Comparison of ENCODE assay signal across 2 cellular contexts in the genomic region with DNA sequence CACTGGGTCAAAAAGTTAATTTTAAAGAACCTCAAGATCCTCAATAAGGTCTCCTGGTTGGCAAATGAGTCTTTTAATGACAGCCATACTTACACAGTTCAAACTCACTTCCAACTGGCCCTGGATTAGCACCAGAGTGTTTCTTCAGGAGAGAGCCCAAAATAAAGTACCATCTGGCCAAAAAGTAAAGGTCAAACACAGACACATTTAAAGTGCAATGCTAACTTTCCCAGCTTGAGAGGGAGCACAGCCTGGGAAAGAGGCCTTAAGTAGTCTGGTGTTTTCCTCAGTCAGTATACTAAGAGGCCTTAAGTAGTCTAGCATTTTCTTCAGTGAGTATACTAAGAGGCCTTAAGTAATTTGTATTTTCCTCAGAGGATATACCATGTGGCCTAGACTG.
TF ChIP-seq lines count a peak whose summit lies in the region.

No MANE protein-coding gene starts in this region.

TF ChIP-seq in liver, 16 proteins besides CTCF, POLR2A, EP300 and RAD21:
- TF ChIP-seq HNF4A (conservative IDR thresholded peaks at IDR 0.05) (peak; percentile 61 to 76), RXRA (IDR thresholded peaks at IDR 0.05) (peak; percentile 50 to 65), SP1 (IDR thresholded peaks at IDR 0.05) (peak; percentile 29), HNF4G (IDR thresholded peaks at IDR 0.05) (no peak), EGR1 (IDR thresholded peaks at IDR 0.05; ENCODE audit: low read depth in 2 of 2) (no peak), GABPA (IDR thresholded peaks at IDR 0.05 in 1 of 2, conservative IDR thresholded peaks at IDR 0.05 in 1 of 2) (peak in 1 of 2 donors; percentile 11), FOXA2 (IDR thresholded peaks at IDR 0.05) (no peak), FOXA1 (IDR thresholded peaks at IDR 0.05) (no peak), TAF1 (conservative IDR thresholded peaks at IDR 0.05) (no peak), NR2F2 (IDR thresholded peaks at IDR 0.05) (peak; percentile 57), YY1 (IDR thresholded peaks at IDR 0.05) (peak; percentile 41), JUND (IDR thresholded peaks at IDR 0.05) (peak in 1 of 2 donors; percentile 9)
- TF ChIP-seq, protein P1, sequence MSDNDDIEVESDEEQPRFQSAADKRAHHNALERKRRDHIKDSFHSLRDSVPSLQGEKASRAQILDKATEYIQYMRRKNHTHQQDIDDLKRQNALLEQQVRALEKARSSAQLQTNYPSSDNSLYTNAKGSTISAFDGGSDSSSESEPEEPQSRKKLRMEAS (IDR thresholded peaks at IDR 0.05): peak; percentile 23
- TF ChIP-seq, protein P2, sequence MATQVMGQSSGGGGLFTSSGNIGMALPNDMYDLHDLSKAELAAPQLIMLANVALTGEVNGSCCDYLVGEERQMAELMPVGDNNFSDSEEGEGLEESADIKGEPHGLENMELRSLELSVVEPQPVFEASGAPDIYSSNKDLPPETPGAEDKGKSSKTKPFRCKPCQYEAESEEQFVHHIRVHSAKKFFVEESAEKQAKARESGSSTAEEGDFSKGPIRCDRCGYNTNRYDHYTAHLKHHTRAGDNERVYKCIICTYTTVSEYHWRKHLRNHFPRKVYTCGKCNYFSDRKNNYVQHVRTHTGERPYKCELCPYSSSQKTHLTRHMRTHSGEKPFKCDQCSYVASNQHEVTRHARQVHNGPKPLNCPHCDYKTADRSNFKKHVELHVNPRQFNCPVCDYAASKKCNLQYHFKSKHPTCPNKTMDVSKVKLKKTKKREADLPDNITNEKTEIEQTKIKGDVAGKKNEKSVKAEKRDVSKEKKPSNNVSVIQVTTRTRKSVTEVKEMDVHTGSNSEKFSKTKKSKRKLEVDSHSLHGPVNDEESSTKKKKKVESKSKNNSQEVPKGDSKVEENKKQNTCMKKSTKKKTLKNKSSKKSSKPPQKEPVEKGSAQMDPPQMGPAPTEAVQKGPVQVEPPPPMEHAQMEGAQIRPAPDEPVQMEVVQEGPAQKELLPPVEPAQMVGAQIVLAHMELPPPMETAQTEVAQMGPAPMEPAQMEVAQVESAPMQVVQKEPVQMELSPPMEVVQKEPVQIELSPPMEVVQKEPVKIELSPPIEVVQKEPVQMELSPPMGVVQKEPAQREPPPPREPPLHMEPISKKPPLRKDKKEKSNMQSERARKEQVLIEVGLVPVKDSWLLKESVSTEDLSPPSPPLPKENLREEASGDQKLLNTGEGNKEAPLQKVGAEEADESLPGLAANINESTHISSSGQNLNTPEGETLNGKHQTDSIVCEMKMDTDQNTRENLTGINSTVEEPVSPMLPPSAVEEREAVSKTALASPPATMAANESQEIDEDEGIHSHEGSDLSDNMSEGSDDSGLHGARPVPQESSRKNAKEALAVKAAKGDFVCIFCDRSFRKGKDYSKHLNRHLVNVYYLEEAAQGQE (IDR thresholded peaks at IDR 0.05): peak; percentile 36
- TF ChIP-seq, protein P3, sequence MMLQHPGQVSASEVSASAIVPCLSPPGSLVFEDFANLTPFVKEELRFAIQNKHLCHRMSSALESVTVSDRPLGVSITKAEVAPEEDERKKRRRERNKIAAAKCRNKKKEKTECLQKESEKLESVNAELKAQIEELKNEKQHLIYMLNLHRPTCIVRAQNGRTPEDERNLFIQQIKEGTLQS (IDR thresholded peaks at IDR 0.05): no peak
- TF ChIP-seq, protein P4, sequence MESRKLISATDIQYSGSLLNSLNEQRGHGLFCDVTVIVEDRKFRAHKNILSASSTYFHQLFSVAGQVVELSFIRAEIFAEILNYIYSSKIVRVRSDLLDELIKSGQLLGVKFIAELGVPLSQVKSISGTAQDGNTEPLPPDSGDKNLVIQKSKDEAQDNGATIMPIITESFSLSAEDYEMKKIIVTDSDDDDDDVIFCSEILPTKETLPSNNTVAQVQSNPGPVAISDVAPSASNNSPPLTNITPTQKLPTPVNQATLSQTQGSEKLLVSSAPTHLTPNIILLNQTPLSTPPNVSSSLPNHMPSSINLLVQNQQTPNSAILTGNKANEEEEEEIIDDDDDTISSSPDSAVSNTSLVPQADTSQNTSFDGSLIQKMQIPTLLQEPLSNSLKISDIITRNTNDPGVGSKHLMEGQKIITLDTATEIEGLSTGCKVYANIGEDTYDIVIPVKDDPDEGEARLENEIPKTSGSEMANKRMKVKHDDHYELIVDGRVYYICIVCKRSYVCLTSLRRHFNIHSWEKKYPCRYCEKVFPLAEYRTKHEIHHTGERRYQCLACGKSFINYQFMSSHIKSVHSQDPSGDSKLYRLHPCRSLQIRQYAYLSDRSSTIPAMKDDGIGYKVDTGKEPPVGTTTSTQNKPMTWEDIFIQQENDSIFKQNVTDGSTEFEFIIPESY (IDR thresholded peaks at IDR 0.05): peak; percentile 19

TF ChIP-seq in HepG2, 621 proteins besides CTCF, POLR2A, EP300 and RAD21:
- TF ChIP-seq, protein P5, sequence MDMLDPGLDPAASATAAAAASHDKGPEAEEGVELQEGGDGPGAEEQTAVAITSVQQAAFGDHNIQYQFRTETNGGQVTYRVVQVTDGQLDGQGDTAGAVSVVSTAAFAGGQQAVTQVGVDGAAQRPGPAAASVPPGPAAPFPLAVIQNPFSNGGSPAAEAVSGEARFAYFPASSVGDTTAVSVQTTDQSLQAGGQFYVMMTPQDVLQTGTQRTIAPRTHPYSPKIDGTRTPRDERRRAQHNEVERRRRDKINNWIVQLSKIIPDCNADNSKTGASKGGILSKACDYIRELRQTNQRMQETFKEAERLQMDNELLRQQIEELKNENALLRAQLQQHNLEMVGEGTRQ (IDR thresholded peaks at IDR 0.05; ENCODE audit: low read depth, low read length): no peak
- TF ChIP-seq, protein P5 (CRISPR knock-in tag; IDR thresholded peaks at IDR 0.05; ENCODE audit: borderline replicate concordance): no peak
- TF ChIP-seq ZNF761 (CRISPR knock-in tag; conservative IDR thresholded peaks at IDR 0.05) (no peak), ZNF225 (CRISPR knock-in tag; IDR thresholded peaks at IDR 0.05) (no peak), HNRNPLL (IDR thresholded peaks at IDR 0.05; ENCODE audit: low read depth, low read length, poor library complexity, severe bottlenecking) (no peak), ZBTB1 (CRISPR knock-in tag; IDR thresholded peaks at IDR 0.05; ENCODE audit: borderline replicate concordance) (no peak), GTF3A (CRISPR knock-in tag; conservative IDR thresholded peaks at IDR 0.05) (no peak), ETV6 (CRISPR knock-in tag; conservative IDR thresholded peaks at IDR 0.05) (no peak), KDM6A (CRISPR knock-in tag; IDR thresholded peaks at IDR 0.05; ENCODE audit: low read depth) (no peak), PAWR (CRISPR knock-in tag; IDR thresholded peaks at IDR 0.05; ENCODE audit: borderline replicate concordance) (no peak), ZNF674 (CRISPR knock-in tag; IDR thresholded peaks at IDR 0.05; ENCODE audit: low read depth) (no peak)
- TF ChIP-seq, protein P6, sequence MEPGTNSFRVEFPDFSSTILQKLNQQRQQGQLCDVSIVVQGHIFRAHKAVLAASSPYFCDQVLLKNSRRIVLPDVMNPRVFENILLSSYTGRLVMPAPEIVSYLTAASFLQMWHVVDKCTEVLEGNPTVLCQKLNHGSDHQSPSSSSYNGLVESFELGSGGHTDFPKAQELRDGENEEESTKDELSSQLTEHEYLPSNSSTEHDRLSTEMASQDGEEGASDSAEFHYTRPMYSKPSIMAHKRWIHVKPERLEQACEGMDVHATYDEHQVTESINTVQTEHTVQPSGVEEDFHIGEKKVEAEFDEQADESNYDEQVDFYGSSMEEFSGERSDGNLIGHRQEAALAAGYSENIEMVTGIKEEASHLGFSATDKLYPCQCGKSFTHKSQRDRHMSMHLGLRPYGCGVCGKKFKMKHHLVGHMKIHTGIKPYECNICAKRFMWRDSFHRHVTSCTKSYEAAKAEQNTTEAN (CRISPR knock-in tag; conservative IDR thresholded peaks at IDR 0.05): no peak
- TF ChIP-seq, protein P7, sequence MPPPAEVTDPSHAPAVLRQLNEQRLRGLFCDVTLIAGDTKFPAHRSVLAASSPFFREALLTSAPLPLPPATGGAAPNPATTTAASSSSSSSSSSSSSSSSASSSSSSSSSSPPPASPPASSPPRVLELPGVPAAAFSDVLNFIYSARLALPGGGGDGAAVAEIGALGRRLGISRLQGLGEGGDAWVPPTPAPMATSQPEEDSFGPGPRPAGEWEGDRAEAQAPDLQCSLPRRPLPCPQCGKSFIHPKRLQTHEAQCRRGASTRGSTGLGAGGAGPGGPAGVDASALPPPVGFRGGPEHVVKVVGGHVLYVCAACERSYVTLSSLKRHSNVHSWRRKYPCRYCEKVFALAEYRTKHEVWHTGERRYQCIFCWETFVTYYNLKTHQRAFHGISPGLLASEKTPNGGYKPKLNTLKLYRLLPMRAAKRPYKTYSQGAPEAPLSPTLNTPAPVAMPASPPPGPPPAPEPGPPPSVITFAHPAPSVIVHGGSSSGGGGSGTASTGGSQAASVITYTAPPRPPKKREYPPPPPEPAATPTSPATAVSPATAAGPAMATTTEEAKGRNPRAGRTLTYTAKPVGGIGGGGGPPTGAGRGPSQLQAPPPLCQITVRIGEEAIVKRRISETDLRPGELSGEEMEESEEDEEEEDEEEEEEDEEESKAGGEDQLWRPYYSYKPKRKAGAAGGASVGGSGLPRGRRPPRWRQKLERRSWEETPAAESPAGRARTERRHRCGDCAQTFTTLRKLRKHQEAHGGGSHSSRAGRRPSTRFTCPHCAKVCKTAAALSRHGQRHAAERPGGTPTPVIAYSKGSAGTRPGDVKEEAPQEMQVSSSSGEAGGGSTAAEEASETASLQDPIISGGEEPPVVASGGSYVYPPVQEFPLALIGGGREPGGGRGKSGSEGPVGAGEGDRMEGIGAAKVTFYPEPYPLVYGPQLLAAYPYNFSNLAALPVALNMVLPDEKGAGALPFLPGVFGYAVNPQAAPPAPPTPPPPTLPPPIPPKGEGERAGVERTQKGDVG (CRISPR knock-in tag; IDR thresholded peaks at IDR 0.05; ENCODE audit: borderline replicate concordance): no peak
- TF ChIP-seq, protein P8, sequence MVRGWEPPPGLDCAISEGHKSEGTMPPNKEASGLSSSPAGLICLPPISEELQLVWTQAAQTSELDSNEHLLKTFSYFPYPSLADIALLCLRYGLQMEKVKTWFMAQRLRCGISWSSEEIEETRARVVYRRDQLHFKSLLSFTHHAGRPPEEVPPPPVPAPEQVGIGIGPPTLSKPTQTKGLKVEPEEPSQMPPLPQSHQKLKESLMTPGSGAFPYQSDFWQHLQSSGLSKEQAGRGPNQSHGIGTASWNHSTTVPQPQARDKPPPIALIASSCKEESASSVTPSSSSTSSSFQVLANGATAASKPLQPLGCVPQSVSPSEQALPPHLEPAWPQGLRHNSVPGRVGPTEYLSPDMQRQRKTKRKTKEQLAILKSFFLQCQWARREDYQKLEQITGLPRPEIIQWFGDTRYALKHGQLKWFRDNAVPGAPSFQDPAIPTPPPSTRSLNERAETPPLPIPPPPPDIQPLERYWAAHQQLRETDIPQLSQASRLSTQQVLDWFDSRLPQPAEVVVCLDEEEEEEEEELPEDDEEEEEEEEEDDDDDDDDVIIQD (CRISPR knock-in tag; IDR thresholded peaks at IDR 0.05; ENCODE audit: low read depth): no peak
- TF ChIP-seq, protein P9, sequence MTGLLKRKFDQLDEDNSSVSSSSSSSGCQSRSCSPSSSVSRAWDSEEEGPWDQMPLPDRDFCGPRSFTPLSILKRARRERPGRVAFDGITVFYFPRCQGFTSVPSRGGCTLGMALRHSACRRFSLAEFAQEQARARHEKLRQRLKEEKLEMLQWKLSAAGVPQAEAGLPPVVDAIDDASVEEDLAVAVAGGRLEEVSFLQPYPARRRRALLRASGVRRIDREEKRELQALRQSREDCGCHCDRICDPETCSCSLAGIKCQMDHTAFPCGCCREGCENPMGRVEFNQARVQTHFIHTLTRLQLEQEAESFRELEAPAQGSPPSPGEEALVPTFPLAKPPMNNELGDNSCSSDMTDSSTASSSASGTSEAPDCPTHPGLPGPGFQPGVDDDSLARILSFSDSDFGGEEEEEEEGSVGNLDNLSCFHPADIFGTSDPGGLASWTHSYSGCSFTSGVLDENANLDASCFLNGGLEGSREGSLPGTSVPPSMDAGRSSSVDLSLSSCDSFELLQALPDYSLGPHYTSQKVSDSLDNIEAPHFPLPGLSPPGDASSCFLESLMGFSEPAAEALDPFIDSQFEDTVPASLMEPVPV (CRISPR knock-in tag; IDR thresholded peaks at IDR 0.05): no peak
- TF ChIP-seq, protein P10, sequence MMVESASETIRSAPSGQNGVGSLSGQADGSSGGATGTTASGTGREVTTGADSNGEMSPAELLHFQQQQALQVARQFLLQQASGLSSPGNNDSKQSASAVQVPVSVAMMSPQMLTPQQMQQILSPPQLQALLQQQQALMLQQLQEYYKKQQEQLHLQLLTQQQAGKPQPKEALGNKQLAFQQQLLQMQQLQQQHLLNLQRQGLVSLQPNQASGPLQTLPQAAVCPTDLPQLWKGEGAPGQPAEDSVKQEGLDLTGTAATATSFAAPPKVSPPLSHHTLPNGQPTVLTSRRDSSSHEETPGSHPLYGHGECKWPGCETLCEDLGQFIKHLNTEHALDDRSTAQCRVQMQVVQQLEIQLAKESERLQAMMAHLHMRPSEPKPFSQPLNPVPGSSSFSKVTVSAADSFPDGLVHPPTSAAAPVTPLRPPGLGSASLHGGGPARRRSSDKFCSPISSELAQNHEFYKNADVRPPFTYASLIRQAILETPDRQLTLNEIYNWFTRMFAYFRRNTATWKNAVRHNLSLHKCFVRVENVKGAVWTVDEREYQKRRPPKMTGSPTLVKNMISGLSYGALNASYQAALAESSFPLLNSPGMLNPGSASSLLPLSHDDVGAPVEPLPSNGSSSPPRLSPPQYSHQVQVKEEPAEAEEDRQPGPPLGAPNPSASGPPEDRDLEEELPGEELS (CRISPR knock-in tag; IDR thresholded peaks at IDR 0.05): no peak
- TF ChIP-seq, protein P11, sequence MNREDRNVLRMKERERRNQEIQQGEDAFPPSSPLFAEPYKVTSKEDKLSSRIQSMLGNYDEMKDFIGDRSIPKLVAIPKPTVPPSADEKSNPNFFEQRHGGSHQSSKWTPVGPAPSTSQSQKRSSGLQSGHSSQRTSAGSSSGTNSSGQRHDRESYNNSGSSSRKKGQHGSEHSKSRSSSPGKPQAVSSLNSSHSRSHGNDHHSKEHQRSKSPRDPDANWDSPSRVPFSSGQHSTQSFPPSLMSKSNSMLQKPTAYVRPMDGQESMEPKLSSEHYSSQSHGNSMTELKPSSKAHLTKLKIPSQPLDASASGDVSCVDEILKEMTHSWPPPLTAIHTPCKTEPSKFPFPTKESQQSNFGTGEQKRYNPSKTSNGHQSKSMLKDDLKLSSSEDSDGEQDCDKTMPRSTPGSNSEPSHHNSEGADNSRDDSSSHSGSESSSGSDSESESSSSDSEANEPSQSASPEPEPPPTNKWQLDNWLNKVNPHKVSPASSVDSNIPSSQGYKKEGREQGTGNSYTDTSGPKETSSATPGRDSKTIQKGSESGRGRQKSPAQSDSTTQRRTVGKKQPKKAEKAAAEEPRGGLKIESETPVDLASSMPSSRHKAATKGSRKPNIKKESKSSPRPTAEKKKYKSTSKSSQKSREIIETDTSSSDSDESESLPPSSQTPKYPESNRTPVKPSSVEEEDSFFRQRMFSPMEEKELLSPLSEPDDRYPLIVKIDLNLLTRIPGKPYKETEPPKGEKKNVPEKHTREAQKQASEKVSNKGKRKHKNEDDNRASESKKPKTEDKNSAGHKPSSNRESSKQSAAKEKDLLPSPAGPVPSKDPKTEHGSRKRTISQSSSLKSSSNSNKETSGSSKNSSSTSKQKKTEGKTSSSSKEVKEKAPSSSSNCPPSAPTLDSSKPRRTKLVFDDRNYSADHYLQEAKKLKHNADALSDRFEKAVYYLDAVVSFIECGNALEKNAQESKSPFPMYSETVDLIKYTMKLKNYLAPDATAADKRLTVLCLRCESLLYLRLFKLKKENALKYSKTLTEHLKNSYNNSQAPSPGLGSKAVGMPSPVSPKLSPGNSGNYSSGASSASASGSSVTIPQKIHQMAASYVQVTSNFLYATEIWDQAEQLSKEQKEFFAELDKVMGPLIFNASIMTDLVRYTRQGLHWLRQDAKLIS (CRISPR knock-in tag; IDR thresholded peaks at IDR 0.05): no peak
TF ChIP-seq in HepG2: peak in this region for 0.
